11 cellular contexts compared by ENCODE assay signal in the genomic region with DNA sequence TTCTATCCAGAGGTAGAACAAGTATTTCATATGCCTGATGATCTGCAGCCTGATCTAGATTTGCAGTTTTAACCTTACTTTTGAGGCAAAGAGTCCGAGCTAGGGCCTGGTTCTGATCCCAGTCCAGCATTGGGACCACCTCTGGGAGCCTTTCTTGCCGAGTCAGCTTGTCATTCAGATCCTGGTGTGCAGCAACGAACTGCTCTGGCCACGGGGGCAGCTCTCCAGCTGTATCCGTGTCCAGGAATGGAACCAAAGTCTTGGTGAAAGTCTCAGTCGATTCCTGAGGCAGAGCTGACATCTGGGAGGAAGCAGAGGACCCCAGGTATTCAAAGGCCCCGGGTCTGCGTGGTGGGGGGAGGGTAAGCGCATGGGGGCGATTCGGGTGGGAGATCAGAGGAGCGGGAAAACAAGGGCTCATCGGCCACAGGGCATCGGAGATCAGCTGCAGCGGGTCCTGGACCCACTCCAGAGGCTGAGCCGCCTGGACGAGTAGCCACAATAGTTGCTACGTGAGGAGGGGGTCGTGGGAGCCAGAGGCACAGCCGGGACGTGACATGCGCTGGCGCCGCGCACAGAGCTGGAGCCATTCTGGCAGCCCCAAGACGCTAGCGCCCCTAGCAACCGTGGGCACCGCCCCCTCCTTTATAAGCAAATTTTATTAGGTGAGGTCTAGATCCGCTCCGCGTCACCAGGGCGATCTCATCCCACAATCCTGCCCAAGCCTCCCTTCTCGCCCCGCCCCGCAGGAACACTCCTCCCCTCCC. TPM values are rescaled to one million over a fixed set of nuclear protein-coding genes. Genes with fewer than 3 reads are reported as not detected.
DNase-seq lines count a peak whose midpoint lies in the region; ATAC-seq and TF ChIP-seq lines count a peak whose summit lies in the region.
"Had no signal": no experiment of that assay in that cellular context is flagged by ENCODE, and none has a peak within 500 bp of the region (broad histone marks: within the 10 kb centered on the region; RNA-seq: fewer than 3 reads in every experiment).

No MANE protein-coding gene starts in this region.

- no peak for DNase-seq in AG09309 (ENCODE audit: low read depth)
- DNase-seq in NCI-H1048 (lab: John Stamatoyannopoulos, UW), result peak; percentile 43
- peak; percentile 39 for DNase-seq in cerebellar cortex (ENCODE audit: low spot score)
- peak; percentile 27 for DNase-seq in mesendoderm
- DNase-seq in middle frontal gyrus (ENCODE audit: extremely low spot score, low spot score), result no peak
- no peak for DNase-seq in KG1 (lab: John Stamatoyannopoulos, UW)
- DNase-seq in stimulated activated CD4-positive, alpha-beta T cell treated with anti-CD3 and anti-CD28 coated beads, Interleukin-2, amount 100 ng/mL, for 24 hours, result no peak
- DNase-seq: activated naive CD4-positive, alpha-beta T cell treated with Interleukin-2 at 50 U/mL for 16 hours; CD8-positive, alpha-beta memory T cell; SHP77 treated with DMSO at 0.1 percent for 48 hours had no signal

- H3K79me1 ChIP-seq in mesendoderm (ENCODE audit: low read length), result no peaks in the 10 kb centered on the region

- no peaks in the 10 kb centered on the region for H3K79me2 ChIP-seq in mesendoderm (ENCODE audit: control insufficient read depth, insufficient read depth, low read length)

- no peak overlapping the region for H4K5ac ChIP-seq in mesendoderm (ENCODE audit: low read length)

- no peak overlapping the region for H3K18ac ChIP-seq in mesendoderm (ENCODE audit: low read length)

- no peak overlapping the region for H2AK5ac ChIP-seq in mesendoderm (ENCODE audit: low read length)

- no peaks in the 10 kb centered on the region for H3K36me3 ChIP-seq in mesendoderm (ENCODE audit: control insufficient read depth, insufficient read depth, low read length)

- H2BK120ac ChIP-seq in mesendoderm (ENCODE audit: low read depth, low read length), result no peak overlapping the region

- peak overlapping the region; percentile 80 for H3K23ac ChIP-seq in mesendoderm (ENCODE audit: low read length)

- H3K4me2 ChIP-seq in mesendoderm (ENCODE audit: low read length), result no peak overlapping the region

- H2BK5ac ChIP-seq in mesendoderm (ENCODE audit: low read length), result no peak overlapping the region

- H3K4me3 ChIP-seq in AG09309 (ENCODE audit: control insufficient read depth, low read depth, low read length) (peak overlapping the region; percentile 30), mesendoderm (ENCODE audit: low read length) (no peak overlapping the region)

- no peak overlapping the region for H3K4ac ChIP-seq in mesendoderm (ENCODE audit: low read depth, low read length)

- no peak overlapping the region for H4K8ac ChIP-seq in mesendoderm (ENCODE audit: low read depth, low read length)

- no peaks in the 10 kb centered on the region for H3K27me3 ChIP-seq in mesendoderm (ENCODE audit: insufficient read depth, low read length, poor library complexity)

- no peak overlapping the region for H2BK15ac ChIP-seq in mesendoderm (replicated peaks; ENCODE audit: low read depth)

- TF ChIP-seq CTCF in AG09309 (IDR thresholded peaks at IDR 0.05; ENCODE audit: control insufficient read depth, insufficient read depth, low read depth, low read length, missing control alignments), result no peak

- no CpG with 5 or more reads among the region's 36 CpGs for WGBS in mesendoderm (ENCODE audit: extremely low coverage, insufficient coverage, low lambda C conversion rate)

- no peak overlapping the region for H3K9ac ChIP-seq in mesendoderm (ENCODE audit: low read length)

- peak overlapping the region; percentile 49 for H3K56ac ChIP-seq in mesendoderm (ENCODE audit: low read length)

- H3K4me1 ChIP-seq in mesendoderm (ENCODE audit: control insufficient read depth, low read depth, low read length), result no peaks in the 10 kb centered on the region

- no peak overlapping the region for H3K27ac ChIP-seq in mesendoderm (ENCODE audit: low read depth, low read length)

- no peak for ATAC-seq in HG03565 (IDR thresholded peaks at IDR 0.05; ENCODE audit: unreplicated experiment)

RNA-seq across cellular contexts. Expression of gene BSDC1, which starts 32.4 kb away (rescaled TPM):
- 27.3 TPM for polyA plus RNA-seq in mesendoderm (2013, experiment 1 of 2)
- 27.9 TPM for polyA plus RNA-seq in mesendoderm (2013, experiment 2 of 2)

RNA-seq across cellular contexts. Expression of gene ZBTB8B, which starts 38.2 kb away (rescaled TPM):
- polyA plus RNA-seq in mesendoderm (2013, experiment 1 of 2), result 0.59 TPM
- 0.59 TPM for polyA plus RNA-seq in mesendoderm (2013, experiment 2 of 2)
- polyA plus RNA-seq: CD8-positive, alpha-beta memory T cell had no signal

Comparison
In these comparisons a context has a peak if more than half of its experiments do, and no peak if none do; other contexts are left out.
1. DNase-seq: peak in NCI-H1048 (single experiment), cerebellar cortex (single experiment) and mesendoderm (single experiment); none in AG09309 (single experiment), middle frontal gyrus (single experiment), KG1 (single experiment) and stimulated activated CD4-positive, alpha-beta T cell treated with anti-CD3 and anti-CD28 coated beads, Interleukin-2, amount 100 ng/mL, for 24 hours (0 of 2).